Comparison of ENCODE assay signal across 31 cellular contexts in genomic region chr7:108089381-108089780, GRCh38. TPM values are rescaled to one million over a fixed set of nuclear protein-coding genes. Genes with fewer than 3 reads are reported as not detected.
"Had no signal": no experiment of that assay in that cellular context is flagged by ENCODE, and none has a peak within 500 bp of the region (broad histone marks: within the 10 kb centered on the region; RNA-seq: fewer than 3 reads in every experiment).

No MANE protein-coding gene starts in this region.

- H3K4me3 Mint-ChIP-seq: activated CD4-positive, alpha-beta T cell treated with anti-CD3 and anti-CD28 coated beads, Interleukin-2, amount 10 ng/mL, durations not matched to agents 7 days and 5 days; activated CD8-positive, alpha-beta T cell treated with anti-CD3 and anti-CD28 coated beads for 36 hours; activated naive CD8-positive, alpha-beta T cell; activated T-cell treated with anti-CD3 and anti-CD28 coated beads, Interleukin-2, amount 50 U/mL, for 4 hours; activated T-helper 17 cell treated with anti-CD3 and anti-CD28 coated beads, Interleukin-2, amount 50 U/mL, for 72 hours; effector memory CD8-positive, alpha-beta T cell; WTC11 had no signal

- H3K27me3 ChIP-seq: body of pancreas, esophagus muscularis mucosa, gastroesophageal sphincter, heart right ventricle had no signal

- H3K36me3 Mint-ChIP-seq: activated naive CD8-positive, alpha-beta T cell; WTC11 had no signal

- H3K9me3 Mint-ChIP-seq: activated CD4-positive, alpha-beta T cell treated with anti-CD3 and anti-CD28 coated beads, Interleukin-2, amount 10 ng/mL, durations not matched to agents 7 days and 5 days; activated CD8-positive, alpha-beta T cell treated with anti-CD3 and anti-CD28 coated beads for 36 hours; activated T-cell treated with anti-CD3 and anti-CD28 coated beads, Interleukin-2, amount 50 U/mL, for 4 hours; activated T-helper 17 cell treated with anti-CD3 and anti-CD28 coated beads, Interleukin-2, amount 50 U/mL, for 72 hours; effector memory CD8-positive, alpha-beta T cell; WTC11 had no signal

- H3K27ac Mint-ChIP-seq: activated CD4-positive, alpha-beta T cell treated with anti-CD3 and anti-CD28 coated beads, Interleukin-2, amount 10 ng/mL, durations not matched to agents 7 days and 5 days; activated CD8-positive, alpha-beta T cell treated with anti-CD3 and anti-CD28 coated beads for 36 hours; activated naive CD8-positive, alpha-beta T cell; activated T-helper 17 cell treated with anti-CD3 and anti-CD28 coated beads, Interleukin-2, amount 50 U/mL, for 72 hours; effector memory CD8-positive, alpha-beta T cell; WTC11 had no signal

- DNase-seq: activated CD4-positive, alpha-beta T cell treated with anti-CD3 and anti-CD28 coated beads for 1 hour; activated CD4-positive, alpha-beta T cell treated with anti-CD3 and anti-CD28 coated beads for 4 hours; activated CD4-positive, alpha-beta T cell treated with anti-CD3 and anti-CD28 coated beads, Interleukin-2, amount 10 ng/mL, durations not matched to agents 7 days and 5 days; activated CD4-positive, alpha-beta T cell treated with anti-CD3 and anti-CD28 coated beads, Interleukin-2, amount 50 U/mL, for 48 hours; activated CD8-positive, alpha-beta memory T cell treated with anti-CD3 and anti-CD28 coated beads for 24 hours; activated CD8-positive, alpha-beta T cell treated with anti-CD3 and anti-CD28 coated beads for 36 hours; activated effector memory CD4-positive, alpha-beta T cell treated with Interleukin-2 at 50 U/mL for 16 hours; activated gamma-delta T cell treated with Interleukin-2 at 50 U/mL for 16 hours; activated naive CD4-positive, alpha-beta T cell treated with anti-CD3 and anti-CD28 coated beads, Interleukin-2, amount 50 U/mL, for 16 hours; activated naive CD4-positive, alpha-beta T cell treated with Interleukin-2 at 50 U/mL for 16 hours; activated T-cell treated with anti-CD3 and anti-CD28 coated beads, Interleukin-2, amount 50 U/mL, for 4 hours; amniotic stem cell; anterior cingulate cortex; body of pancreas; caudate nucleus; cortex of kidney; dermis blood vessel endothelial cell; effector CD4-positive, alpha-beta T cell; effector memory CD8-positive, alpha-beta T cell; erythroblast; foreskin melanocyte; heart right ventricle; T-helper 2 cell had no signal

- H3K4me3 ChIP-seq: body of pancreas, esophagus muscularis mucosa, gastroesophageal sphincter, heart right ventricle had no signal

- H3K4me1 Mint-ChIP-seq: activated T-helper 17 cell treated with anti-CD3 and anti-CD28 coated beads, Interleukin-2, amount 50 U/mL, for 72 hours; WTC11 had no signal

- H3K9me3 ChIP-seq: body of pancreas, esophagus muscularis mucosa, gastroesophageal sphincter, heart right ventricle had no signal

- ATAC-seq: activated CD8-positive, alpha-beta T cell treated with anti-CD3 and anti-CD28 coated beads for 36 hours; activated T-cell treated with anti-CD3 and anti-CD28 coated beads, Interleukin-2, amount 50 U/mL, for 4 hours; activated T-helper 17 cell treated with anti-CD3 and anti-CD28 coated beads, Interleukin-2, amount 50 U/mL, for 72 hours; body of pancreas; effector memory CD8-positive, alpha-beta T cell; gastroesophageal sphincter; heart right ventricle; WTC11 had no signal

- FAIRE-seq: colon had no signal

- H3K36me3 ChIP-seq: esophagus muscularis mucosa, gastroesophageal sphincter, heart right ventricle had no signal

- H3K27ac ChIP-seq: body of pancreas, esophagus muscularis mucosa, gastroesophageal sphincter, heart right ventricle had no signal

RNA-seq across cellular contexts. Expression of gene LAMB4, which starts 40.8 kb away (rescaled TPM):
- total RNA-seq: activated CD4-positive, alpha-beta T cell treated with anti-CD3 and anti-CD28 coated beads, Interleukin-2, amount 10 ng/mL, durations not matched to agents 7 days and 5 days; activated CD8-positive, alpha-beta T cell treated with anti-CD3 and anti-CD28 coated beads for 36 hours; activated T-cell treated with anti-CD3 and anti-CD28 coated beads, Interleukin-2, amount 50 U/mL, for 4 hours; activated T-helper 17 cell treated with anti-CD3 and anti-CD28 coated beads, Interleukin-2, amount 50 U/mL, for 72 hours; chondrocyte; T-helper 1 cell treated with Interleukin-12 subunit alpha and Interleukin-12 subunit beta and Interleukin-4 antibody, amounts not matched to agents 30 ng/mL and 1 ng/mL, for 36 hours; WTC11 had no signal
